Comparison of ENCODE assay signal across 14 cellular contexts in genomic region chr4:20430555-20430954, GRCh38.
DNase-seq lines count a peak whose midpoint lies in the region; ATAC-seq and TF ChIP-seq lines count a peak whose summit lies in the region.
"Had no signal": no experiment of that assay in that cellular context is flagged by ENCODE, and none has a peak within 500 bp of the region (broad histone marks: within the 10 kb centered on the region; RNA-seq: fewer than 3 reads in every experiment).

No MANE protein-coding gene starts in this region.

- no peak overlapping the region for H3K27ac Mint-ChIP-seq in neural progenitor cell
- H3K27ac Mint-ChIP-seq in natural killer cell treated with Interleukin-12 subunit alpha and Interleukin-12 subunit beta and Interleukin-15 and Interleukin-18, amount 100 ng/mL, for 72 hours, result no peak overlapping the region
- H3K27ac Mint-ChIP-seq: stimulated activated naive CD8-positive, alpha-beta T cell treated with anti-CD3 and anti-CD28 coated beads, Interleukin-15, amount 100 ng/mL, for 72 hours; WTC11 had no signal

- H3K4me1 ChIP-seq in PC-3 (ENCODE audit: insufficient read depth, low read length) (0 out of 2 replicates have a peak, but pooled peaks cover 12% of the 10 kb centered on the region), neural progenitor cell (peaks cover 31% of the 10 kb centered on the region)

- intact Hi-C loops in PC-3 (cut with micrococcal nuclease), result no loop called here

- ATAC-seq in PC-3 (peak; percentile 49), HG02610 (IDR thresholded peaks at IDR 0.05; ENCODE audit: unreplicated experiment) (no peak), HG03108 (IDR thresholded peaks at IDR 0.05; ENCODE audit: unreplicated experiment) (no peak)
- ATAC-seq in natural killer cell treated with Interleukin-12 subunit alpha and Interleukin-12 subunit beta and Interleukin-15 and Interleukin-18, amount 100 ng/mL, for 72 hours, result no peak
- ATAC-seq: stimulated activated naive CD8-positive, alpha-beta T cell treated with anti-CD3 and anti-CD28 coated beads, Interleukin-15, amount 100 ng/mL, for 72 hours had no signal

- BruUV-seq in PC-3 (replicated peaks; lab: Mats Ljungman, UMichigan), result no TSS peak

- no peaks in the 10 kb centered on the region for H3K27me3 Mint-ChIP-seq in neural progenitor cell (ENCODE audit: insufficient read depth, low read depth)
- peaks cover 11 to 13% of the 10 kb centered on the region in 2 donors for H3K27me3 Mint-ChIP-seq in natural killer cell treated with Interleukin-12 subunit alpha and Interleukin-12 subunit beta and Interleukin-15 and Interleukin-18, amount 100 ng/mL, for 72 hours

- H3K4me1 Mint-ChIP-seq in neural progenitor cell, result peaks cover 75% of the 10 kb centered on the region
- no peaks in the 10 kb centered on the region for H3K4me1 Mint-ChIP-seq in natural killer cell treated with Interleukin-12 subunit alpha and Interleukin-12 subunit beta and Interleukin-15 and Interleukin-18, amount 100 ng/mL, for 72 hours (ENCODE audit: low read depth in 2 of 2)
- H3K4me1 Mint-ChIP-seq: stimulated activated naive CD8-positive, alpha-beta T cell treated with anti-CD3 and anti-CD28 coated beads, Interleukin-15, amount 100 ng/mL, for 72 hours had no signal

- peak; percentile 31 for DNase-seq in AG10803 (ENCODE audit: low read depth)
- peak; percentile 39 for DNase-seq in PC-3
- DNase-seq in epithelial cell of prostate (ENCODE audit: low read depth, low spot score), result peak; percentile 1
- no peak for DNase-seq in neural progenitor cell (ENCODE audit: low spot score)
- no peak for DNase-seq in natural killer cell treated with Interleukin-12 subunit alpha and Interleukin-12 subunit beta and Interleukin-15 and Interleukin-18, amount 100 ng/mL, for 72 hours (ENCODE audit: low spot score)
- DNase-seq in activated naive CD4-positive, alpha-beta T cell treated with anti-CD3 and anti-CD28 coated beads, Interleukin-2, amount 50 U/mL, for 16 hours, result no peak
- DNase-seq: COR-L47; NCI-H1694; stimulated activated CD4-positive, alpha-beta T cell treated with anti-CD3 and anti-CD28 coated beads, Interleukin-1b, Interleukin-23, amount 100 ng/mL, for 48 hours; stimulated activated naive CD8-positive, alpha-beta T cell treated with anti-CD3 and anti-CD28 coated beads, Interleukin-15, amount 100 ng/mL, for 72 hours had no signal

- no peaks in the 10 kb centered on the region for H3K9me2 ChIP-seq in PC-3 (replicated peaks; ENCODE audit: low read length)

- no peak overlapping the region for H3K4me2 ChIP-seq in PC-3 (ENCODE audit: low read length)
- H3K4me2 ChIP-seq in neural progenitor cell, result peak overlapping the region; percentile 60

- no peak overlapping the region for H3K4me3 Mint-ChIP-seq in neural progenitor cell
- H3K4me3 Mint-ChIP-seq in natural killer cell treated with Interleukin-12 subunit alpha and Interleukin-12 subunit beta and Interleukin-15 and Interleukin-18, amount 100 ng/mL, for 72 hours, result no peak overlapping the region
- H3K4me3 Mint-ChIP-seq: stimulated activated naive CD8-positive, alpha-beta T cell treated with anti-CD3 and anti-CD28 coated beads, Interleukin-15, amount 100 ng/mL, for 72 hours; WTC11 had no signal

- H3K9me3 ChIP-seq in PC-3 (ENCODE audit: low read length), result no peaks in the 10 kb centered on the region
- no peaks in the 10 kb centered on the region for H3K9me3 ChIP-seq in neural progenitor cell (ENCODE audit: low read depth)

- H3K27ac ChIP-seq in PC-3 (ENCODE audit: low read length) (no peak overlapping the region), epithelial cell of prostate (peak overlapping the region; percentile 17), neural progenitor cell (no peak overlapping the region)

- no peaks in the 10 kb centered on the region for H3K27me3 ChIP-seq in PC-3 (ENCODE audit: low read length)
- no peaks in the 10 kb centered on the region for H3K27me3 ChIP-seq in neural progenitor cell

- no peak for TF ChIP-seq CTCF in AG10803 (conservative IDR thresholded peaks at IDR 0.05; ENCODE audit: low read length)
- no peak for TF ChIP-seq CTCF in PC-3 (conservative IDR thresholded peaks at IDR 0.05; ENCODE audit: low read depth, low read length)
- no peak for TF ChIP-seq CTCF in neural progenitor cell (IDR thresholded peaks at IDR 0.05)

- H2AFZ ChIP-seq in PC-3 (ENCODE audit: low read length) (no peak overlapping the region), neural progenitor cell (replicated peaks) (no peak overlapping the region)

- H3K4me3 ChIP-seq in AG10803 (ENCODE audit: low read length) (no peak overlapping the region), PC-3 (ENCODE audit: low read length) (no peak overlapping the region), neural progenitor cell (no peak overlapping the region)
- H3K4me3 ChIP-seq: lung had no signal

- peaks cover 2% of the 10 kb centered on the region for H3K36me3 Mint-ChIP-seq in neural progenitor cell
- H3K36me3 Mint-ChIP-seq in natural killer cell treated with Interleukin-12 subunit alpha and Interleukin-12 subunit beta and Interleukin-15 and Interleukin-18, amount 100 ng/mL, for 72 hours, result no peaks in the 10 kb centered on the region
- H3K36me3 Mint-ChIP-seq: WTC11 had no signal

- H3K9me3 Mint-ChIP-seq in neural progenitor cell, result peaks cover 2% of the 10 kb centered on the region
- H3K9me3 Mint-ChIP-seq in natural killer cell treated with Interleukin-12 subunit alpha and Interleukin-12 subunit beta and Interleukin-15 and Interleukin-18, amount 100 ng/mL, for 72 hours, result no peaks in the 10 kb centered on the region
- H3K9me3 Mint-ChIP-seq: stimulated activated naive CD8-positive, alpha-beta T cell treated with anti-CD3 and anti-CD28 coated beads, Interleukin-15, amount 100 ng/mL, for 72 hours; WTC11 had no signal

- POLR2A ChIA-PET in PC-3 (lab: Charles Lee; ENCODE audit: unreplicated experiment), result no interaction called here

- H3K36me3 ChIP-seq in PC-3 (ENCODE audit: low read depth, low read length) (no peaks in the 10 kb centered on the region), neural progenitor cell (no peaks in the 10 kb centered on the region)

- no peaks in the 10 kb centered on the region for H4K20me1 ChIP-seq in PC-3 (ENCODE audit: low read length)
- peaks cover 12% of the 10 kb centered on the region for H4K20me1 ChIP-seq in neural progenitor cell (ENCODE audit: low read depth)

- H3K79me2 ChIP-seq in PC-3 (ENCODE audit: low read length) (no peaks in the 10 kb centered on the region), neural progenitor cell (ENCODE audit: low read depth) (no peaks in the 10 kb centered on the region)

- CTCF ChIA-PET in PC-3 (lab: Charles Lee), result no interaction called here

- H3K9ac ChIP-seq in PC-3 (ENCODE audit: low read length) (no peak overlapping the region), neural progenitor cell (no peak overlapping the region)

- H3F3A ChIP-seq in PC-3 (ENCODE audit: low read length, unreplicated experiment) (no peaks in the 10 kb centered on the region), neural progenitor cell (ENCODE audit: low read depth) (peaks cover 24% of the 10 kb centered on the region)

Comparison
In these comparisons a context has a peak if more than half of its experiments do, and no peak if none do; other contexts are left out.
1. DNase-seq: peak in AG10803 (single experiment), PC-3 (single experiment) and epithelial cell of prostate (single experiment); none in neural progenitor cell (single experiment), natural killer cell treated with Interleukin-12 subunit alpha and Interleukin-12 subunit beta and Interleukin-15 and Interleukin-18, amount 100 ng/mL, for 72 hours (single experiment) and activated naive CD4-positive, alpha-beta T cell treated with anti-CD3 and anti-CD28 coated beads, Interleukin-2, amount 50 U/mL, for 16 hours (single experiment).